Comparison of ENCODE assay signal across 7 cellular contexts in genomic region chrX:154545673-154546274, GRCh38. TPM values are rescaled to one million over a fixed set of nuclear protein-coding genes. Genes with fewer than 3 reads are reported as not detected.
A peak's percentile ranks its signal among the peaks of the same experiment; 100 is the strongest.
DNase-seq lines count a peak whose midpoint lies in the region; ATAC-seq and TF ChIP-seq lines count a peak whose summit lies in the region.

No MANE protein-coding gene starts in this region.

- H3K27ac ChIP-seq in H9 (ENCODE audit: insufficient read length, low read depth, low read length) (no peak overlapping the region), gastroesophageal sphincter (no peak overlapping the region), skin epidermis (peak overlapping the region in 5 of 21 experiments; percentile 74 to 94 (median 87))

- H3K79me2 ChIP-seq in H9 (ENCODE audit: insufficient read depth, low read length) = peaks cover 3% of the 10 kb centered on the region; the same call in 1 of the 2 replicates

- H3K56ac ChIP-seq in H9 (ENCODE audit: insufficient read length, low read depth, low read length) = no peak overlapping the region

- no peak overlapping the region for H3K23ac ChIP-seq in H9 (ENCODE audit: insufficient read length, low read depth, low read length)

- no peaks in the 10 kb centered on the region; the same call in none of the 2 replicates for H3K27me3 Mint-ChIP-seq in H9 (ENCODE audit: low read depth)
- H3K27me3 Mint-ChIP-seq in T-helper 17 cell = no peaks in the 10 kb centered on the region

- no peak overlapping the region for H2BK20ac ChIP-seq in H9 (ENCODE audit: low read depth, low read length, poor library complexity, severe bottlenecking)

- no peak overlapping the region for H3K14ac ChIP-seq in H9 (ENCODE audit: insufficient read depth, low read length)

- H2BK120ac ChIP-seq in H9 (ENCODE audit: low read depth, low read length, poor library complexity, severe bottlenecking) = no peak overlapping the region

- no peaks in the 10 kb centered on the region for H3K79me1 ChIP-seq in H9 (ENCODE audit: insufficient read depth, low read depth, low read length, poor library complexity, severe bottlenecking)

- TF ChIP-seq POLR2A in gastroesophageal sphincter (IDR thresholded peaks at IDR 0.05) = no peak

- H3K4me1 ChIP-seq in H9 (ENCODE audit: insufficient read depth, low read length) (no peaks in the 10 kb centered on the region), gastroesophageal sphincter (peaks cover 0 to 55% (median 8%) of the 10 kb centered on the region in 3 donors)

- no peak overlapping the region for H4K91ac ChIP-seq in H9 (ENCODE audit: insufficient read length, low read depth, low read length)

- H2BK5ac ChIP-seq in H9 (ENCODE audit: insufficient read length, low read length) = no peak overlapping the region

- H3K27ac Mint-ChIP-seq in H9 (peak overlapping the region in 2 of 3 experiments; percentile 39 to 71; a peak in 2 of 7 replicates), T-helper 17 cell (peak overlapping the region; percentile 32)

- H3K36me3 Mint-ChIP-seq in H9 (ENCODE audit: insufficient read depth in 1 of 3, low read depth in 3 of 3) (peaks cover 22 to 48% (median 48%) of the 10 kb centered on the region in 3 experiments), T-helper 17 cell (ENCODE audit: low read depth) (no peaks in the 10 kb centered on the region)

- H2BK15ac ChIP-seq in H9 (ENCODE audit: low read depth, low read length) = no peak overlapping the region

- H4K20me1 ChIP-seq in H9 (ENCODE audit: control insufficient read depth, insufficient read depth, insufficient read length) = no peaks in the 10 kb centered on the region

- no peak for TF ChIP-seq CTCF in H9 (conservative IDR thresholded peaks at IDR 0.05)
- TF ChIP-seq CTCF in gastroesophageal sphincter (IDR thresholded peaks at IDR 0.05) = no peak

- WGBS in H9 (ENCODE audit: extremely low coverage, insufficient read length, low lambda C conversion rate) = no CpG with 5 or more reads among the region's 17 CpGs
- WGBS in gastroesophageal sphincter (ENCODE audit: low coverage in 1 of 2), 2 donors = 100% methylated on average over 2 to 4 of the region's 17 CpGs

- H3K18ac ChIP-seq in H9 (ENCODE audit: insufficient read length, low read depth, low read length) = no peak overlapping the region

- no peak for ATAC-seq in T-helper 17 cell
- ATAC-seq in gastroesophageal sphincter = no peak
- no peak for ATAC-seq in HG02571 (IDR thresholded peaks at IDR 0.05; ENCODE audit: unreplicated experiment)
- ATAC-seq in GM21717 (IDR thresholded peaks at IDR 0.05; ENCODE audit: unreplicated experiment) = no peak
- no peak for ATAC-seq in HG03378 (IDR thresholded peaks at IDR 0.05; ENCODE audit: unreplicated experiment)

- H3K4me1 Mint-ChIP-seq in H9 (peaks cover 4 to 12% of the 10 kb centered on the region in 2 experiments), T-helper 17 cell (peaks cover 28% of the 10 kb centered on the region)

- H4K8ac ChIP-seq in H9 (replicated peaks; ENCODE audit: insufficient read length, low read depth, low read length) = no peak overlapping the region

- no peak overlapping the region for H3K4ac ChIP-seq in H9 (ENCODE audit: low read depth, low read length)

- peaks cover 6% of the 10 kb centered on the region for H3K23me2 ChIP-seq in H9 (ENCODE audit: insufficient read length, low read depth, low read length, poor library complexity, severe bottlenecking)

- peak overlapping the region; percentile 73 to 83 for H3K4me3 Mint-ChIP-seq in H9
- peak overlapping the region; percentile 63 for H3K4me3 Mint-ChIP-seq in T-helper 17 cell

- H3K27me3 ChIP-seq in H9 (ENCODE audit: insufficient read depth, low read length) (no peaks in the 10 kb centered on the region), gastroesophageal sphincter (no peaks in the 10 kb centered on the region)

- peaks cover 47% of the 10 kb centered on the region for H3K9me3 ChIP-seq in H9 (ENCODE audit: control insufficient read depth, low read depth, low read length)
- H3K9me3 ChIP-seq in T-helper 17 cell (ENCODE audit: control insufficient read depth, low read length, poor library complexity, severe bottlenecking) = no peaks in the 10 kb centered on the region
- no peaks in the 10 kb centered on the region for H3K9me3 ChIP-seq in gastroesophageal sphincter

- no peak overlapping the region for H3K9ac ChIP-seq in H9 (ENCODE audit: extremely low read depth, insufficient read length, low read length)

- H4K5ac ChIP-seq in H9 (ENCODE audit: insufficient read length, low read depth, low read length) = no peak overlapping the region

- H2AFZ ChIP-seq in H9 (ENCODE audit: low read length) = no peak overlapping the region

- no peak overlapping the region for H3T11ph ChIP-seq in H9 (ENCODE audit: low read length)

- no peak overlapping the region for H2BK12ac ChIP-seq in H9 (ENCODE audit: insufficient read length, low read depth, low read length)

- H3K9me3 Mint-ChIP-seq in H9 = peaks cover 58 to 73% of the 10 kb centered on the region in 2 experiments

- H3K4me3 ChIP-seq in gastroesophageal sphincter (peak overlapping the region; percentile 69 to 70), skin epidermis (peak overlapping the region in 6 of 7 experiments; percentile 53 to 70 (median 60))

- DNase-seq in H9 (no peak), T-helper 17 cell (no peak)

- H3K36me3 ChIP-seq in gastroesophageal sphincter = no peaks in the 10 kb centered on the region

- no peak overlapping the region for H2AK5ac ChIP-seq in H9 (ENCODE audit: insufficient read length, low read length)

- peak overlapping the region; percentile 25 for H3K4me2 ChIP-seq in H9 (ENCODE audit: insufficient read depth, insufficient read length, low read length)

- no peak for TF ChIP-seq EP300 in gastroesophageal sphincter (IDR thresholded peaks at IDR 0.05)

RNA-seq across cellular contexts. Expression of gene G6PD, which starts 0.9 kb away (rescaled TPM):
- total RNA-seq in H9 (2021) = 68.7 and 70.5 TPM in 2 replicates
- total RNA-seq in T-helper 17 cell = 10 to 100 TPM; 28.5 to 44.9 TPM
- total RNA-seq in gastroesophageal sphincter = 10 to 100 TPM; 15.9 to 26.0 (median 22.1) TPM

RNA-seq across cellular contexts. Expression of gene IKBKG, which starts 1.6 kb away (rescaled TPM):
- total RNA-seq in H9 (2021) (16.2 and 17.8 TPM in 2 replicates), T-helper 17 cell (10 to 100 TPM; 35.9 to 45.1 TPM), gastroesophageal sphincter (10 to 100 TPM; 14.0 to 22.6 (median 15.2) TPM)

RNA-seq across cellular contexts. Expression of gene FAM3A, which starts 29.7 kb away (rescaled TPM):
- total RNA-seq in H9 (2021) (21.0 and 22.8 TPM in 2 replicates), T-helper 17 cell (10 to 100 TPM; 32.5 to 34.0 TPM), gastroesophageal sphincter (10 to 100 TPM; 36.6 to 44.4 (median 40.5) TPM)

RNA-seq across cellular contexts. Expression of gene CTAG1A, which starts 39.2 kb away (rescaled TPM):
- total RNA-seq in H9 (2021) (not detected in 2 replicates), T-helper 17 cell (not detected), gastroesophageal sphincter (not detected)

RNA-seq across cellular contexts. Expression of gene SLC10A3, which starts 55.3 kb away (rescaled TPM):
- total RNA-seq in H9 (2021) (8.8 and 9.4 TPM in 2 replicates), T-helper 17 cell (10 to 100 TPM; 23.9 to 29.5 TPM), gastroesophageal sphincter (10 to 100 TPM; 21.7 to 40.0 (median 31.8) TPM)
